Comparison of ENCODE assay signal across 8 cellular contexts in genomic region chr12:133129368-133130037, GRCh38. TPM values are rescaled to one million over a fixed set of nuclear protein-coding genes. Genes with fewer than 3 reads are reported as not detected.
DNase-seq lines count a peak whose midpoint lies in the region; ATAC-seq and TF ChIP-seq lines count a peak whose summit lies in the region.

No MANE protein-coding gene starts in this region.

- DNase-seq in activated CD4-positive, alpha-beta T cell treated with anti-CD3 and anti-CD28 coated beads for 36 hours: peak; percentile 33
- no peak for DNase-seq in activated CD4-positive, alpha-beta T cell treated with anti-CD3 and anti-CD28 coated beads for 1 hour
- DNase-seq in NOMO-1 treated with DMSO at 0.1 percent for 48 hours (lab: John Stamatoyannopoulos, UW; ENCODE audit: unreplicated experiment) (peak; percentile 44), lung (ENCODE audit: low spot score) (no peak), transverse colon (no peak), Ammon's horn (ENCODE audit: low spot score) (no peak), NCI-H1694 (lab: John Stamatoyannopoulos, UW) (no peak)
- DNase-seq in central memory CD8-positive, alpha-beta T cell (ENCODE audit: low spot score in 2 of 2): no peak

- H3K4me1 Mint-ChIP-seq in activated CD4-positive, alpha-beta T cell treated with anti-CD3 and anti-CD28 coated beads for 36 hours: peaks cover 15% of the 10 kb centered on the region
- H3K4me1 Mint-ChIP-seq in central memory CD8-positive, alpha-beta T cell: peaks cover 23% of the 10 kb centered on the region

- intact Hi-C loops in activated CD4-positive, alpha-beta T cell treated with anti-CD3 and anti-CD28 coated beads for 36 hours (cut with DNase I, micrococcal nuclease): loop anchor here (1.0 to 2.0 kb wide), 11 partner anchors 49 to 419 kb away; partner anchors contain the start of genes ZNF140 (in 2 of the 2), ZNF26 (in 2 of the 2), ZNF268 (in 2 of the 2) and ZNF84 (in 2 of the 2)
- intact Hi-C loops in transverse colon (cut with DNase I; ENCODE audit: low total_unique reads): loop anchor here (5.0 kb wide), 1 partner anchor 47 kb away; the partner anchor contains the start of gene ZNF140

- no peaks in the 10 kb centered on the region for H3K27me3 Mint-ChIP-seq in activated CD4-positive, alpha-beta T cell treated with anti-CD3 and anti-CD28 coated beads for 36 hours
- H3K27me3 Mint-ChIP-seq in central memory CD8-positive, alpha-beta T cell: no peaks in the 10 kb centered on the region

- H3K9me3 ChIP-seq in lung (ENCODE audit: control insufficient read depth in 2 of 2, insufficient read depth in 1 of 2, low read length in 1 of 2) (peaks cover 19 to 23% of the 10 kb centered on the region in 2 donors), transverse colon (peaks cover 59 to 70% of the 10 kb centered on the region in 2 donors)

- TF ChIP-seq POLR2A in transverse colon (IDR thresholded peaks at IDR 0.05): no peak

- H3K9me3 Mint-ChIP-seq in activated CD4-positive, alpha-beta T cell treated with anti-CD3 and anti-CD28 coated beads for 36 hours (ENCODE audit: low read depth): peaks cover 37% of the 10 kb centered on the region
- peaks cover 10% of the 10 kb centered on the region for H3K9me3 Mint-ChIP-seq in central memory CD8-positive, alpha-beta T cell

- peaks cover 0 to 3% of the 10 kb centered on the region in 2 donors for H3K4me1 ChIP-seq in lung (ENCODE audit: control insufficient read depth in 2 of 2, insufficient read depth in 2 of 2, low read length in 2 of 2)
- H3K4me1 ChIP-seq in transverse colon: peaks cover 0 to 12% (median 4%) of the 10 kb centered on the region in 4 donors

- H3K27me3 ChIP-seq in lung (ENCODE audit: control insufficient read depth, insufficient read depth) (no peaks in the 10 kb centered on the region), transverse colon (no peaks in the 10 kb centered on the region)

- peaks cover 78% of the 10 kb centered on the region for H3K36me3 Mint-ChIP-seq in activated CD4-positive, alpha-beta T cell treated with anti-CD3 and anti-CD28 coated beads for 36 hours (ENCODE audit: low read depth)
- H3K36me3 Mint-ChIP-seq in central memory CD8-positive, alpha-beta T cell (ENCODE audit: insufficient read depth): peaks cover 27% of the 10 kb centered on the region

- H3K4me3 Mint-ChIP-seq in activated CD4-positive, alpha-beta T cell treated with anti-CD3 and anti-CD28 coated beads for 36 hours: peak overlapping the region; percentile 86
- peak overlapping the region; percentile 95 for H3K4me3 Mint-ChIP-seq in central memory CD8-positive, alpha-beta T cell

- WGBS in lung, 2 donors: 19 to 24% methylated on average over 26 of the region's 26 CpGs
- 24 to 49% methylated on average over 14 to 23 of the region's 26 CpGs for WGBS in transverse colon (ENCODE audit: low coverage in 1 of 2), 2 donors

- H3K36me3 ChIP-seq in lung (ENCODE audit: control insufficient read depth in 2 of 2, insufficient read depth in 2 of 2, low read length in 2 of 2) (peaks cover 0 to 13% of the 10 kb centered on the region in 2 donors), transverse colon (peaks cover 0 to 53% (median 17%) of the 10 kb centered on the region in 4 donors)

- in situ Hi-C loops in transverse colon (cut with MboI; ENCODE audit: low pct_ligation_motif_present in 1 of 4, low pct_unique_long_range_greater_than_20kb in 1 of 4, low sequenced_read_pairs in 3 of 4): no loop called here

- no peak for TF ChIP-seq CTCF in lung (IDR thresholded peaks at IDR 0.05; ENCODE audit: control extremely low read depth, extremely low read depth)
- TF ChIP-seq CTCF in transverse colon (IDR thresholded peaks at IDR 0.05): no peak

- H3K27ac ChIP-seq in lung (ENCODE audit: low read depth in 1 of 2, low read length in 1 of 2) (peak overlapping the region; percentile 85 to 95), transverse colon (peak overlapping the region; percentile 93 to 95 (median 94))

- CTCF ChIA-PET in activated CD4-positive, alpha-beta T cell treated with anti-CD3 and anti-CD28 coated beads for 36 hours (lab: Charles Lee): no interaction called here

- POLR2A ChIA-PET in activated CD4-positive, alpha-beta T cell treated with anti-CD3 and anti-CD28 coated beads for 36 hours (lab: Charles Lee): interaction anchor here (0.6 to 1.0 kb wide), 2 partner anchors 48 to 119 kb away, joined by 4 read pairs; no protein-coding TSS in a partner anchor

- ATAC-seq in activated CD4-positive, alpha-beta T cell treated with anti-CD3 and anti-CD28 coated beads for 36 hours: peak; percentile 13
- ATAC-seq in central memory CD8-positive, alpha-beta T cell (replicated peaks; ENCODE audit: extremely low read depth, poor library complexity, severe bottlenecking): peak; percentile 8
- peak; percentile 6 for ATAC-seq in lung (ENCODE audit: insufficient read depth, low FRiP score)

- no peak for TF ChIP-seq EP300 in transverse colon (IDR thresholded peaks at IDR 0.05; ENCODE audit: low read depth)

- peak overlapping the region; percentile 98 for H3K27ac Mint-ChIP-seq in activated CD4-positive, alpha-beta T cell treated with anti-CD3 and anti-CD28 coated beads for 36 hours
- H3K27ac Mint-ChIP-seq in central memory CD8-positive, alpha-beta T cell (ENCODE audit: low read depth): peak overlapping the region; percentile 99

- H3K4me3 ChIP-seq in lung (peak overlapping the region; percentile 79), transverse colon (peak overlapping the region; percentile 55 to 94 (median 68))

RNA-seq across cellular contexts. Expression of gene ZNF891, which starts 0.6 kb away (rescaled TPM):
- 1 to 10 TPM; 1.9 to 2.1 TPM for total RNA-seq in activated CD4-positive, alpha-beta T cell treated with anti-CD3 and anti-CD28 coated beads for 36 hours
- total RNA-seq in lung (1 to 10 TPM; 1.3 to 6.2 TPM), transverse colon (1 to 10 TPM; 1.4 to 3.8 (median 1.9) TPM)
- polyA plus RNA-seq in lung: under 1 TPM; 0.26 to 0.93 TPM

RNA-seq across cellular contexts. Expression of gene ZNF10, which starts 0.9 kb away (rescaled TPM):
- total RNA-seq in activated CD4-positive, alpha-beta T cell treated with anti-CD3 and anti-CD28 coated beads for 36 hours: 1 to 10 TPM; 4.8 to 5.1 TPM
- total RNA-seq in lung (10 to 100 TPM in 1 of 2 donors, 1 to 10 TPM in 1; 7.0 to 26.2 TPM), transverse colon (10 to 100 TPM in 2 of 4 donors, 1 to 10 TPM in 2; 2.6 to 13.7 (median 10.7) TPM)
- 1 to 10 TPM; 3.2 to 6.7 TPM for polyA plus RNA-seq in lung

RNA-seq across cellular contexts. Expression of gene ZNF140, which starts 48.8 kb away (rescaled TPM):
- 10 to 100 TPM; 13.3 to 14.3 TPM for total RNA-seq in activated CD4-positive, alpha-beta T cell treated with anti-CD3 and anti-CD28 coated beads for 36 hours
- total RNA-seq in lung (10 to 100 TPM; 14.4 to 57.7 TPM), transverse colon (10 to 100 TPM; 13.8 to 35.6 (median 14.8) TPM)
- 10 to 100 TPM; 11.4 to 14.0 TPM for polyA plus RNA-seq in lung

RNA-seq across cellular contexts. Expression of gene ZNF268, which starts 51.8 kb away (rescaled TPM):
- 10 to 100 TPM; 14.0 to 14.6 TPM for total RNA-seq in activated CD4-positive, alpha-beta T cell treated with anti-CD3 and anti-CD28 coated beads for 36 hours
- total RNA-seq in lung (10 to 100 TPM; 20.5 to 33.8 TPM), transverse colon (10 to 100 TPM; 12.2 to 30.3 (median 16.1) TPM)
- polyA plus RNA-seq in lung: 1 to 10 TPM; 3.3 to 7.9 TPM

Comparison
In these comparisons a context has a peak if more than half of its experiments do, and no peak if none do; other contexts are left out.
1. DNase-seq: peak in activated CD4-positive, alpha-beta T cell treated with anti-CD3 and anti-CD28 coated beads for 36 hours (single experiment) and NOMO-1 treated with DMSO at 0.1 percent for 48 hours (single experiment); none in activated CD4-positive, alpha-beta T cell treated with anti-CD3 and anti-CD28 coated beads for 1 hour (single experiment), central memory CD8-positive, alpha-beta T cell (0 of 2), lung (single experiment), transverse colon (single experiment), Ammon's horn (single experiment) and NCI-H1694 (single experiment).
2. Peak in every context shown above with its lines, with median percentiles within 50 percentile points of each other: ATAC-seq.